1 cellular context compared by ENCODE assay signal in genomic region chr16:28930652-28931051, GRCh38.
A peak's percentile ranks its signal among the peaks of the same experiment; 100 is the strongest.
TF ChIP-seq lines count a peak whose summit lies in the region.

No MANE protein-coding gene starts in this region.

TF ChIP-seq in GM12878, 131 proteins besides CTCF, POLR2A, EP300 and RAD21 (continued from another document):
- TF ChIP-seq, protein P1, sequence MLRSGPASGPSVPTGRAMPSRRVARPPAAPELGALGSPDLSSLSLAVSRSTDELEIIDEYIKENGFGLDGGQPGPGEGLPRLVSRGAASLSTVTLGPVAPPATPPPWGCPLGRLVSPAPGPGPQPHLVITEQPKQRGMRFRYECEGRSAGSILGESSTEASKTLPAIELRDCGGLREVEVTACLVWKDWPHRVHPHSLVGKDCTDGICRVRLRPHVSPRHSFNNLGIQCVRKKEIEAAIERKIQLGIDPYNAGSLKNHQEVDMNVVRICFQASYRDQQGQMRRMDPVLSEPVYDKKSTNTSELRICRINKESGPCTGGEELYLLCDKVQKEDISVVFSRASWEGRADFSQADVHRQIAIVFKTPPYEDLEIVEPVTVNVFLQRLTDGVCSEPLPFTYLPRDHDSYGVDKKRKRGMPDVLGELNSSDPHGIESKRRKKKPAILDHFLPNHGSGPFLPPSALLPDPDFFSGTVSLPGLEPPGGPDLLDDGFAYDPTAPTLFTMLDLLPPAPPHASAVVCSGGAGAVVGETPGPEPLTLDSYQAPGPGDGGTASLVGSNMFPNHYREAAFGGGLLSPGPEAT (IDR thresholded peaks at IDR 0.05; ENCODE audit: low read depth): peak; percentile 60; the same call in 1 of the 2 replicates
- TF ChIP-seq RELA (IDR thresholded peaks at IDR 0.05; ENCODE audit: borderline replicate concordance, partially characterized antibody) (peak; percentile 32), SREBF1 (IDR thresholded peaks at IDR 0.05; ENCODE audit: low read length) (no peak), RUNX3 (IDR thresholded peaks at IDR 0.05; ENCODE audit: low read length) (peak; percentile 57), SRF (IDR thresholded peaks at IDR 0.05; ENCODE audit: low read depth in 2 of 2, low read length in 2 of 2) (no peak), DPF2 (IDR thresholded peaks at IDR 0.05) (peak; percentile 73), SMARCA5 (IDR thresholded peaks at IDR 0.05) (no peak), ZNF207 (IDR thresholded peaks at IDR 0.05; ENCODE audit: borderline replicate concordance) (peak; percentile 20; the same call in 1 of the 2 replicates), GATAD2B (conservative IDR thresholded peaks at IDR 0.05; ENCODE audit: low read depth) (peak; percentile 96), YBX1 (IDR thresholded peaks at IDR 0.05) (peak; percentile 63; the same call in 1 of the 2 replicates)
